10 cellular contexts compared by ENCODE assay signal in genomic region chr2:26765475-26766200, GRCh38. TPM values are rescaled to one million over a fixed set of nuclear protein-coding genes. Genes with fewer than 3 reads are reported as not detected.
DNase-seq lines count a peak whose midpoint lies in the region; ATAC-seq and TF ChIP-seq lines count a peak whose summit lies in the region.
"Had no signal": no experiment of that assay in that cellular context is flagged by ENCODE, and none has a peak within 500 bp of the region (broad histone marks: within the 10 kb centered on the region; RNA-seq: fewer than 3 reads in every experiment).

No MANE protein-coding gene starts in this region.

- H3K9me3 ChIP-seq in vagina, result no peaks in the 10 kb centered on the region

- DNase-seq in stimulated activated naive CD8-positive, alpha-beta T cell treated with anti-CD3 and anti-CD28 coated beads, Interleukin-15, Interleukin-2, amounts not matched to agents 100 U/mL and 50 U/mL, for 24 hours, result no peak
- DNase-seq in mesothelial cell of epicardium (ENCODE audit: low spot score in 2 of 2, unreplicated experiment in 2 of 2) (no peak), vagina (ENCODE audit: extremely low spot score in 2 of 2) (no peak), RPMI8226 (no peak), inferior parietal cortex (ENCODE audit: extremely low spot score) (no peak), activated gamma-delta T cell treated with Interleukin-2 at 50 U/mL for 16 hours (no peak)
- DNase-seq: central memory CD4-positive, alpha-beta T cell had no signal

- peak overlapping the region; percentile 87 for H3K27ac ChIP-seq in vagina

- H3K27me3 ChIP-seq in vagina, result no peaks in the 10 kb centered on the region

- peak overlapping the region; percentile 91 for H3K4me3 Mint-ChIP-seq in stimulated activated naive CD8-positive, alpha-beta T cell treated with anti-CD3 and anti-CD28 coated beads, Interleukin-15, Interleukin-2, amounts not matched to agents 100 ng/mL and 50 ng/mL, for 24 hours
- H3K4me3 Mint-ChIP-seq in brain (peak overlapping the region; percentile 88 to 93 (median 89)), mesothelial cell of epicardium (peak overlapping the region; percentile 96)

- no peak for TF ChIP-seq CTCF in brain (conservative IDR thresholded peaks at IDR 0.05)
- no peak for TF ChIP-seq CTCF in mesothelial cell of epicardium (IDR thresholded peaks at IDR 0.05; ENCODE audit: unreplicated experiment)
- no peak for TF ChIP-seq CTCF in vagina (IDR thresholded peaks at IDR 0.05)

- intact Hi-C loops in vagina (cut with DNase I), result no loop called here

- H3K4me1 Mint-ChIP-seq in stimulated activated naive CD8-positive, alpha-beta T cell treated with anti-CD3 and anti-CD28 coated beads, Interleukin-15, Interleukin-2, amounts not matched to agents 100 ng/mL and 50 ng/mL, for 24 hours (ENCODE audit: low read depth), result peaks cover 62% of the 10 kb centered on the region
- H3K4me1 Mint-ChIP-seq in brain (peaks cover 55% of the 10 kb centered on the region), mesothelial cell of epicardium (peaks cover 27% of the 10 kb centered on the region)

- no peaks in the 10 kb centered on the region for H3K36me3 ChIP-seq in vagina

- H3K4me1 ChIP-seq in vagina, result peaks cover 71% of the 10 kb centered on the region

- TF ChIP-seq POLR2A in vagina (IDR thresholded peaks at IDR 0.05), result no peak

- peak overlapping the region; percentile 52 for H3K27ac Mint-ChIP-seq in stimulated activated naive CD8-positive, alpha-beta T cell treated with anti-CD3 and anti-CD28 coated beads, Interleukin-15, Interleukin-2, amounts not matched to agents 100 ng/mL and 50 ng/mL, for 24 hours
- peak overlapping the region in 4 of 5 experiments; percentile 65 to 96 (median 88) for H3K27ac Mint-ChIP-seq in brain
- H3K27ac Mint-ChIP-seq in mesothelial cell of epicardium, result no peak overlapping the region

- H3K4me3 ChIP-seq in vagina, result peak overlapping the region; percentile 66 to 89

- no peaks in the 10 kb centered on the region for H3K36me3 Mint-ChIP-seq in stimulated activated naive CD8-positive, alpha-beta T cell treated with anti-CD3 and anti-CD28 coated beads, Interleukin-15, Interleukin-2, amounts not matched to agents 100 ng/mL and 50 ng/mL, for 24 hours (ENCODE audit: low read depth)
- no peaks in the 10 kb centered on the region for H3K36me3 Mint-ChIP-seq in brain
- no peaks in the 10 kb centered on the region for H3K36me3 Mint-ChIP-seq in mesothelial cell of epicardium

- peaks cover 4% of the 10 kb centered on the region for H3K27me3 Mint-ChIP-seq in stimulated activated naive CD8-positive, alpha-beta T cell treated with anti-CD3 and anti-CD28 coated beads, Interleukin-15, Interleukin-2, amounts not matched to agents 100 ng/mL and 50 ng/mL, for 24 hours
- H3K27me3 Mint-ChIP-seq in brain (no peaks in the 10 kb centered on the region), mesothelial cell of epicardium (ENCODE audit: low read depth) (no peaks in the 10 kb centered on the region)

- no peak for ATAC-seq in stimulated activated naive CD8-positive, alpha-beta T cell treated with anti-CD3 and anti-CD28 coated beads, Interleukin-15, Interleukin-2, amounts not matched to agents 100 U/mL and 50 U/mL, for 24 hours
- ATAC-seq: sciatic nerve had no signal

- H3K9me3 Mint-ChIP-seq in stimulated activated naive CD8-positive, alpha-beta T cell treated with anti-CD3 and anti-CD28 coated beads, Interleukin-15, Interleukin-2, amounts not matched to agents 100 ng/mL and 50 ng/mL, for 24 hours, result no peaks in the 10 kb centered on the region
- H3K9me3 Mint-ChIP-seq in brain (no peaks in the 10 kb centered on the region), mesothelial cell of epicardium (no peaks in the 10 kb centered on the region)

RNA-seq across cellular contexts. Expression of gene SLC35F6, which starts 1.6 kb away (rescaled TPM):
- polyA plus RNA-seq in brain (ENCODE audit: insufficient read depth, low read depth, low replicate concordance), result 14.3 TPM
- 25.2 to 26.8 TPM (median 26.0 TPM) in 3 replicates for total RNA-seq in mesothelial cell of epicardium
- 40.8 TPM for total RNA-seq in vagina

RNA-seq across cellular contexts. Expression of gene CENPA, which starts 20.2 kb away (rescaled TPM):
- 15.8 TPM for polyA plus RNA-seq in brain (ENCODE audit: insufficient read depth, low read depth, low replicate concordance)
- total RNA-seq in mesothelial cell of epicardium (7.9 to 9.2 TPM (median 8.8 TPM) in 3 replicates), vagina (not detected)
